ENCODE assay signal across 10 cellular contexts in genomic region chr6:14729186-14729871, GRCh38.
DNase-seq lines count a peak whose midpoint lies in the region; ATAC-seq and TF ChIP-seq lines count a peak whose summit lies in the region.
"Had no signal": no experiment of that assay in that cellular context is flagged by ENCODE, and none has a peak within 500 bp of the region (broad histone marks: within the 10 kb centered on the region; RNA-seq: fewer than 3 reads in every experiment).

No MANE protein-coding gene starts in this region.

- no peak for ATAC-seq in activated naive CD4-positive, alpha-beta T cell treated with anti-CD3 and anti-CD28 coated beads, Interleukin-2, amount 50 U/mL, for 72 hours
- ATAC-seq in activated CD8-positive, alpha-beta T cell treated with anti-CD3 and anti-CD28 coated beads, Interleukin-2, amount 10 ng/mL, durations not matched to agents 7 days and 5 days: no peak
- ATAC-seq in left cardiac atrium: no peak

- WGBS in thymus: 44% methylated on average over 12 of the region's 12 CpGs

- no peaks in the 10 kb centered on the region for H3K27me3 Mint-ChIP-seq in activated CD8-positive, alpha-beta T cell treated with anti-CD3 and anti-CD28 coated beads, Interleukin-2, amount 10 ng/mL, durations not matched to agents 7 days and 5 days (ENCODE audit: low read depth)

- H3K27ac Mint-ChIP-seq in activated naive CD4-positive, alpha-beta T cell treated with anti-CD3 and anti-CD28 coated beads, Interleukin-2, amount 50 U/mL, for 72 hours: peak overlapping the region; percentile 75 to 98
- peak overlapping the region; percentile 51 for H3K27ac Mint-ChIP-seq in activated CD8-positive, alpha-beta T cell treated with anti-CD3 and anti-CD28 coated beads, Interleukin-2, amount 10 ng/mL, durations not matched to agents 7 days and 5 days

- H3K4me1 Mint-ChIP-seq in activated CD8-positive, alpha-beta T cell treated with anti-CD3 and anti-CD28 coated beads, Interleukin-2, amount 10 ng/mL, durations not matched to agents 7 days and 5 days (ENCODE audit: low read depth): peaks cover 54% of the 10 kb centered on the region

- no peak for DNase-seq in activated naive CD4-positive, alpha-beta T cell treated with anti-CD3 and anti-CD28 coated beads, Interleukin-2, amount 50 U/mL, for 72 hours (ENCODE audit: low spot score in 2 of 2)
- no peak for DNase-seq in activated naive CD4-positive, alpha-beta T cell (lab: John Stamatoyannopoulos, UW)
- DNase-seq in HL-60 (ENCODE audit: low read depth in 1 of 2, low spot score in 1 of 2): no peak
- DNase-seq in activated CD8-positive, alpha-beta T cell treated with anti-CD3 and anti-CD28 coated beads, Interleukin-2, amount 10 ng/mL, durations not matched to agents 7 days and 5 days: no peak
- no peak for DNase-seq in UCSD-AML1 (lab: John Stamatoyannopoulos, UW; ENCODE audit: unreplicated experiment)
- no peak for DNase-seq in HPDE6-E6E7 (ENCODE audit: extremely low spot score)
- no peak for DNase-seq in left cardiac atrium
- DNase-seq: DND-41 had no signal

- no peaks in the 10 kb centered on the region for H3K9me3 ChIP-seq in thymus (ENCODE audit: control insufficient read depth)
- H3K9me3 ChIP-seq: SJSA1 had no signal

- intact Hi-C loops in left cardiac atrium (cut with DNase I): no loop called here

- H3K36me3 ChIP-seq in thymus (ENCODE audit: control insufficient read depth, insufficient read depth): no peaks in the 10 kb centered on the region
- H3K36me3 ChIP-seq: SJSA1 had no signal

- H3K4me1 ChIP-seq in thymus (ENCODE audit: control insufficient read depth, insufficient read depth, low read length): peaks cover 37% of the 10 kb centered on the region

- CTCF ChIA-PET in activated CD8-positive, alpha-beta T cell treated with anti-CD3 and anti-CD28 coated beads, Interleukin-2, amount 10 ng/mL, durations not matched to agents 7 days and 5 days (lab: Charles Lee): interaction anchor here (1.0 to 3.2 kb wide), 2 partner anchors 19 to 27 kb away, joined by 3 to 15 read pairs; no protein-coding TSS in a partner anchor

- peak overlapping the region; percentile 65 for H3K27ac ChIP-seq in HL-60 (replicated peaks)
- H3K27ac ChIP-seq in thymus (ENCODE audit: low read depth): peak overlapping the region; percentile 38
- H3K27ac ChIP-seq: SJSA1 had no signal

- H3K4me3 ChIP-seq in HL-60 (replicated peaks; ENCODE audit: insufficient read depth, low read length) (no peak overlapping the region), thymus (ENCODE audit: low read length) (no peak overlapping the region)
- H3K4me3 ChIP-seq: SJSA1 had no signal

- no peaks in the 10 kb centered on the region for H3K27me3 ChIP-seq in HL-60 (ENCODE audit: insufficient read depth, poor library complexity, severe bottlenecking)
- H3K27me3 ChIP-seq in thymus (ENCODE audit: control insufficient read depth, insufficient read depth): no peaks in the 10 kb centered on the region
- H3K27me3 ChIP-seq: SJSA1 had no signal

- TF ChIP-seq CTCF in HL-60 (IDR thresholded peaks at IDR 0.05; ENCODE audit: insufficient read depth, low read length): no peak

- POLR2A ChIA-PET in activated CD8-positive, alpha-beta T cell treated with anti-CD3 and anti-CD28 coated beads, Interleukin-2, amount 10 ng/mL, durations not matched to agents 7 days and 5 days (lab: Charles Lee): no interaction called here

- peaks cover 9 to 16% of the 10 kb centered on the region in 2 donors for H3K9me3 Mint-ChIP-seq in activated naive CD4-positive, alpha-beta T cell treated with anti-CD3 and anti-CD28 coated beads, Interleukin-2, amount 50 U/mL, for 72 hours
- H3K9me3 Mint-ChIP-seq in activated CD8-positive, alpha-beta T cell treated with anti-CD3 and anti-CD28 coated beads, Interleukin-2, amount 10 ng/mL, durations not matched to agents 7 days and 5 days (ENCODE audit: insufficient read depth): no peaks in the 10 kb centered on the region

- no peak overlapping the region for H3K4me3 Mint-ChIP-seq in activated CD8-positive, alpha-beta T cell treated with anti-CD3 and anti-CD28 coated beads, Interleukin-2, amount 10 ng/mL, durations not matched to agents 7 days and 5 days

- peaks cover 34 to 66% of the 10 kb centered on the region in 2 donors for H3K36me3 Mint-ChIP-seq in activated naive CD4-positive, alpha-beta T cell treated with anti-CD3 and anti-CD28 coated beads, Interleukin-2, amount 50 U/mL, for 72 hours
- peaks cover 15% of the 10 kb centered on the region for H3K36me3 Mint-ChIP-seq in activated CD8-positive, alpha-beta T cell treated with anti-CD3 and anti-CD28 coated beads, Interleukin-2, amount 10 ng/mL, durations not matched to agents 7 days and 5 days (ENCODE audit: low read depth)
